In genomic region chr21:45405819-45406762, GRCh38 we compare ENCODE assay signal across 9 cellular contexts. TPM values are rescaled to one million over a fixed set of nuclear protein-coding genes. Genes with fewer than 3 reads are reported as not detected.
DNase-seq lines count a peak whose midpoint lies in the region; ATAC-seq and TF ChIP-seq lines count a peak whose summit lies in the region.
"Had no signal": no experiment of that assay in that cellular context is flagged by ENCODE, and none has a peak within 500 bp of the region (broad histone marks: within the 10 kb centered on the region; RNA-seq: fewer than 3 reads in every experiment).

No MANE protein-coding gene starts in this region.

- H3K27ac ChIP-seq in WERI-Rb-1: no peak overlapping the region
- H3K27ac ChIP-seq: KMS-11 had no signal

- no peaks in the 10 kb centered on the region for H3K36me3 ChIP-seq in WERI-Rb-1

- no peak for ATAC-seq in HG02642 (IDR thresholded peaks at IDR 0.05; ENCODE audit: poor library complexity, unreplicated experiment)
- ATAC-seq in HG03342 (IDR thresholded peaks at IDR 0.05; ENCODE audit: unreplicated experiment): no peak

- DNase-seq in ELR (ENCODE audit: low read depth) (peak; percentile 53), WERI-Rb-1 (no peak), glomerular visceral epithelial cell (ENCODE audit: extremely low spot score) (peak; percentile 70), pulmonary artery endothelial cell (ENCODE audit: low read depth, low spot score) (peak; percentile 24), AG08396 (ENCODE audit: low spot score) (no peak), midbrain (lab: John Stamatoyannopoulos, UW) (no peak)

- H3K9me3 ChIP-seq in WERI-Rb-1 (ENCODE audit: severe bottlenecking): peaks cover 8% of the 10 kb centered on the region

- peak overlapping the region; percentile 4 for H3K4me3 ChIP-seq in WERI-Rb-1 (ENCODE audit: low read depth, low read length)

- H3K27me3 ChIP-seq in WERI-Rb-1 (ENCODE audit: insufficient read depth, low read depth, severe bottlenecking): peaks cover 18% of the 10 kb centered on the region

- TF ChIP-seq CTCF in WERI-Rb-1 (IDR thresholded peaks at IDR 0.05; ENCODE audit: low read depth, low read length): no peak

RNA-seq across cellular contexts. Expression of gene COL18A1, which starts 1.1 kb away (rescaled TPM):
- total RNA-seq in pulmonary artery endothelial cell: 107 and 164 TPM in 2 replicates

Comparison
In these comparisons a context has a peak if more than half of its experiments do, and no peak if none do; other contexts are left out.
1. DNase-seq: peak in ELR (single experiment), glomerular visceral epithelial cell (single experiment) and pulmonary artery endothelial cell (single experiment); none in WERI-Rb-1 (single experiment), AG08396 (single experiment) and midbrain (single experiment).